In the genomic region with DNA sequence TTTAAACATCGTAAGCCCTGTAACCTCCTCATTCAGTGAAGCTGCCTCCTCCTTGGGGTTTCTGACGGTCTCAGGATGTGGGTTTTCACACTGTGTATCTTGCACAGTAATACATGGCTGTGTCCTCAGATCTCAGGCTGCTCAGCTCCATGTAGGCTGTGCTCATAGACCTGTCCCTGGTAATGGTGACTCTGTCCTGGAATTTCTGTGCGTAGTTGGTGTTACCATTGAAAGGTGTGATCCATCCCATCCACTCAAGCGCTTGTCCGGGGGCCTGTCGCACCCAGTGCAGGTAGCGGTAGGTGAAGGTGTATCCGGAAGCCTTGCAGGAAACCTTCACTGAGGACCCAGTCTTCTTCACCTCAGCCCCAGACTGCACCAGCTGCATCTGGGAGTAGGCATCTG, we compare ENCODE assay signal across 15 cellular contexts.
A peak's percentile ranks its signal among the peaks of the same experiment; 100 is the strongest.
DNase-seq lines count a peak whose midpoint lies in the region; ATAC-seq and TF ChIP-seq lines count a peak whose summit lies in the region.
"Had no signal": no experiment of that assay in that cellular context is flagged by ENCODE, and none has a peak within 500 bp of the region (broad histone marks: within the 10 kb centered on the region; RNA-seq: fewer than 3 reads in every experiment).

No MANE protein-coding gene starts in this region.

- in situ Hi-C loops in transverse colon (cut with MboI; ENCODE audit: low pct_ligation_motif_present in 1 of 4, low pct_unique_long_range_greater_than_20kb in 1 of 4, low sequenced_read_pairs in 3 of 4), result no loop called here

- no peaks in the 10 kb centered on the region for H3K4me1 ChIP-seq in transverse colon
- H3K4me1 ChIP-seq: gastrocnemius medialis had no signal

- TF ChIP-seq EP300 in transverse colon (IDR thresholded peaks at IDR 0.05; ENCODE audit: low read depth), result no peak

- TF ChIP-seq CTCF in transverse colon (IDR thresholded peaks at IDR 0.05), result no peak

- DNase-seq in activated CD4-positive, alpha-beta T cell treated with anti-CD3 and anti-CD28 coated beads for 36 hours, result peak; percentile 76
- DNase-seq in activated CD4-positive, alpha-beta T cell treated with anti-CD3 and anti-CD28 coated beads for 1 hour, result no peak
- DNase-seq in activated T-cell treated with anti-CD3 and anti-CD28 coated beads, Interleukin-2, amount 50 U/mL, for 4 hours, result peak; percentile 30
- peak; percentile 75 to 78 (median 76) for DNase-seq in immature natural killer cell
- DNase-seq in transverse colon, result peak; percentile 22
- no peak for DNase-seq in NCI-H1436 treated with DMSO at 0.1 percent for 48 hours (lab: John Stamatoyannopoulos, UW)
- no peak for DNase-seq in ecto neural progenitor cell (ENCODE audit: low spot score)
- no peak for DNase-seq in UCSD-AML1 (lab: John Stamatoyannopoulos, UW; ENCODE audit: unreplicated experiment)
- DNase-seq: aorta; gastrocnemius medialis; HCEC 1CT; NCI-H2029; PC-9; stimulated activated naive B cell treated with anti-CD40 and anti-IgM and Interleukin-4, amounts not matched to agents 10 μg/mL and 1 μg/mL and 100 μg/mL, for 72 hours had no signal

- ATAC-seq in activated CD4-positive, alpha-beta T cell treated with anti-CD3 and anti-CD28 coated beads for 36 hours, result peak; percentile 71
- ATAC-seq in activated T-cell treated with anti-CD3 and anti-CD28 coated beads, Interleukin-2, amount 50 U/mL, for 4 hours, result peak; percentile 73 to 81
- ATAC-seq: gastrocnemius medialis had no signal

- peaks cover 69% of the 10 kb centered on the region for H3K4me1 Mint-ChIP-seq in activated CD4-positive, alpha-beta T cell treated with anti-CD3 and anti-CD28 coated beads for 36 hours
- H3K4me1 Mint-ChIP-seq in activated T-cell treated with anti-CD3 and anti-CD28 coated beads, Interleukin-2, amount 50 U/mL, for 4 hours (ENCODE audit: low read depth), result peaks cover 72% of the 10 kb centered on the region
- peaks cover 80 to 82% of the 10 kb centered on the region in 2 donors for H3K4me1 Mint-ChIP-seq in immature natural killer cell

- no peaks in the 10 kb centered on the region for H3K27me3 ChIP-seq in transverse colon
- H3K27me3 ChIP-seq: gastrocnemius medialis had no signal

- peak overlapping the region in 2 of 4 donors; percentile 26 to 51 for H3K27ac ChIP-seq in transverse colon
- H3K27ac ChIP-seq: 22Rv1, gastrocnemius medialis, PC-9 had no signal

- intact Hi-C loops in activated CD4-positive, alpha-beta T cell treated with anti-CD3 and anti-CD28 coated beads for 36 hours (cut with DNase I, micrococcal nuclease), result loop anchor here (2.0 to 5.0 kb wide), 2 partner anchors 32 to 435 kb away; no protein-coding TSS in a partner anchor
- intact Hi-C loops in transverse colon (cut with DNase I; ENCODE audit: low total_unique reads), result no loop called here

- peak overlapping the region; percentile 24 for H3K4me3 Mint-ChIP-seq in activated CD4-positive, alpha-beta T cell treated with anti-CD3 and anti-CD28 coated beads for 36 hours
- H3K4me3 Mint-ChIP-seq in activated T-cell treated with anti-CD3 and anti-CD28 coated beads, Interleukin-2, amount 50 U/mL, for 4 hours, result peak overlapping the region; percentile 59
- peak overlapping the region; percentile 84 to 90 (median 89) for H3K4me3 Mint-ChIP-seq in immature natural killer cell
- H3K4me3 Mint-ChIP-seq: stimulated activated naive B cell treated with anti-CD40 and anti-IgM and Interleukin-4, amounts not matched to agents 10 μg/mL and 1 μg/mL and 100 μg/mL, for 72 hours had no signal

- no peak overlapping the region for H3K4me3 ChIP-seq in transverse colon
- H3K4me3 ChIP-seq: gastrocnemius medialis, PC-9 had no signal

- POLR2A ChIA-PET in activated CD4-positive, alpha-beta T cell treated with anti-CD3 and anti-CD28 coated beads for 36 hours (lab: Charles Lee), result interaction anchor here (0.8 to 1.5 kb wide), 3 partner anchors 17 to 32 kb away, joined by 3 to 11 read pairs (median 3); no protein-coding TSS in a partner anchor

- no peaks in the 10 kb centered on the region for H3K27me3 Mint-ChIP-seq in activated CD4-positive, alpha-beta T cell treated with anti-CD3 and anti-CD28 coated beads for 36 hours
- no peaks in the 10 kb centered on the region for H3K27me3 Mint-ChIP-seq in activated T-cell treated with anti-CD3 and anti-CD28 coated beads, Interleukin-2, amount 50 U/mL, for 4 hours (ENCODE audit: low read depth)
- peaks cover 2 to 7% (median 5%) of the 10 kb centered on the region in 3 donors for H3K27me3 Mint-ChIP-seq in immature natural killer cell (ENCODE audit: low read depth in 3 of 3)

- 29 to 85% methylated on average over 1 to 8 of the region's 8 CpGs for WGBS in transverse colon (ENCODE audit: low coverage in 1 of 2), 2 donors

- H3K9me3 Mint-ChIP-seq in activated CD4-positive, alpha-beta T cell treated with anti-CD3 and anti-CD28 coated beads for 36 hours (ENCODE audit: low read depth), result no peaks in the 10 kb centered on the region
- H3K9me3 Mint-ChIP-seq in activated T-cell treated with anti-CD3 and anti-CD28 coated beads, Interleukin-2, amount 50 U/mL, for 4 hours, result no peaks in the 10 kb centered on the region
- peaks cover 0 to 2% (median 0%) of the 10 kb centered on the region in 6 donors for H3K9me3 Mint-ChIP-seq in immature natural killer cell
- H3K9me3 Mint-ChIP-seq: stimulated activated naive B cell treated with anti-CD40 and anti-IgM and Interleukin-4, amounts not matched to agents 10 μg/mL and 1 μg/mL and 100 μg/mL, for 72 hours had no signal

- H3K9me3 ChIP-seq in transverse colon, result no peaks in the 10 kb centered on the region
- H3K9me3 ChIP-seq: gastrocnemius medialis had no signal

- H3K27ac Mint-ChIP-seq in activated CD4-positive, alpha-beta T cell treated with anti-CD3 and anti-CD28 coated beads for 36 hours, result peak overlapping the region; percentile 75
- H3K27ac Mint-ChIP-seq in immature natural killer cell, result peak overlapping the region; percentile 92 to 96 (median 94)
- H3K27ac Mint-ChIP-seq: stimulated activated naive B cell treated with anti-CD40 and anti-IgM and Interleukin-4, amounts not matched to agents 10 μg/mL and 1 μg/mL and 100 μg/mL, for 72 hours had no signal

- H3K36me3 ChIP-seq in transverse colon, result no peaks in the 10 kb centered on the region
- H3K36me3 ChIP-seq: gastrocnemius medialis had no signal

- H3K36me3 Mint-ChIP-seq in activated CD4-positive, alpha-beta T cell treated with anti-CD3 and anti-CD28 coated beads for 36 hours (ENCODE audit: low read depth), result no peaks in the 10 kb centered on the region
- H3K36me3 Mint-ChIP-seq in activated T-cell treated with anti-CD3 and anti-CD28 coated beads, Interleukin-2, amount 50 U/mL, for 4 hours (ENCODE audit: insufficient read depth), result no peaks in the 10 kb centered on the region
- peaks cover 0 to 3% (median 0%) of the 10 kb centered on the region in 3 donors for H3K36me3 Mint-ChIP-seq in immature natural killer cell
- H3K36me3 Mint-ChIP-seq: stimulated activated naive B cell treated with anti-CD40 and anti-IgM and Interleukin-4, amounts not matched to agents 10 μg/mL and 1 μg/mL and 100 μg/mL, for 72 hours had no signal

- TF ChIP-seq POLR2A in transverse colon (IDR thresholded peaks at IDR 0.05), result no peak

- CTCF ChIA-PET in activated CD4-positive, alpha-beta T cell treated with anti-CD3 and anti-CD28 coated beads for 36 hours (lab: Charles Lee), result interaction anchor here (0.6 to 6.2 kb wide), 17 partner anchors 9 to 279 kb away, joined by 3 to 54 read pairs (median 6); no protein-coding TSS in a partner anchor

Comparison
In these comparisons a context has a peak if more than half of its experiments do, and no peak if none do; other contexts are left out.
1. DNase-seq: peak in activated CD4-positive, alpha-beta T cell treated with anti-CD3 and anti-CD28 coated beads for 36 hours (single experiment), activated T-cell treated with anti-CD3 and anti-CD28 coated beads, Interleukin-2, amount 50 U/mL, for 4 hours (single experiment), immature natural killer cell (3 of 3) and transverse colon (single experiment); none in activated CD4-positive, alpha-beta T cell treated with anti-CD3 and anti-CD28 coated beads for 1 hour (single experiment), NCI-H1436 treated with DMSO at 0.1 percent for 48 hours (single experiment), ecto neural progenitor cell (single experiment) and UCSD-AML1 (single experiment).
2. H3K4me3 Mint-ChIP-seq: peak in every context shown above with its lines; median percentile 89 in immature natural killer cell; 59 in activated T-cell treated with anti-CD3 and anti-CD28 coated beads, Interleukin-2, amount 50 U/mL, for 4 hours; 24 in activated CD4-positive, alpha-beta T cell treated with anti-CD3 and anti-CD28 coated beads for 36 hours.